8 cellular contexts compared by ENCODE assay signal in the genomic region with DNA sequence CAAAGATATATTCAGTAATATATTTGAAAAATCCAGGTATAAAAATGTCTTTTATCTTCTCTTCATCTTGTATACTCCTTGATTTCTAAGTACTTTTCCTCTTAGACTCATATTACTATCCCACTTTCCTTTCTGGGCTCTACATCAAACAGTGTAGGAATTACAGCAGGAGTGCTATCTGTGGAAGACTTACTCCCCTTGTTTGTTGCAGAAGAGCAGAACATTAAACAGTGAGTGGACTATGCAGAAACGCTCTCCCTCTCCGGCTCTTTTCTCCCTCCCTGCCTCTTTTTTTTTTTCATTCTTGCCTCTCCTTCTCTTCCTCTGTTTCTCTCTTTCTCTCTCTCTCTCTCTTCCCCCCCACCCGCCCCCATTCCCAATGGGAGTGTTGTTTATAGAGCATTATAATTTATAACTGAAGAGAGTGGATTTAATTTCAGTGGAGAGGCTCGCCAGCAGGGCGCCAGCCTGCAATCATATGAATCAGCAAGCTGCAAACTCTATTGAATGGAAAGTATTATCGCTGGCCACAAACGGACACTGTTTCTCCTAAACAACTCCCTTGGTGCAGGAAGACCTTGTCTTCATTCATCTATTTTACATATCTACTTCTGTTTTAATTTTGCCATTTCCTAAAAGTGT.
DNase-seq lines count a peak whose midpoint lies in the region; ATAC-seq and TF ChIP-seq lines count a peak whose summit lies in the region.

No MANE protein-coding gene starts in this region.

- POLR2A ChIA-PET in BJ (lab: Charles Lee) = no interaction called here

- no peaks in the 10 kb centered on the region for H3K27me3 ChIP-seq in BJ (ENCODE audit: control insufficient read depth, insufficient read depth, low read length)
- no peaks in the 10 kb centered on the region for H3K27me3 ChIP-seq in ascending aorta
- H3K27me3 ChIP-seq in prostate gland (replicated peaks; ENCODE audit: insufficient read depth) = no peaks in the 10 kb centered on the region

- ATAC-seq in HG02642 (IDR thresholded peaks at IDR 0.05; ENCODE audit: poor library complexity, unreplicated experiment) = no peak

- TF ChIP-seq CTCF in BJ (IDR thresholded peaks at IDR 0.05; ENCODE audit: insufficient read depth, low read depth, low read length) (peak; percentile 32; the same call in 1 of the 2 replicates), ascending aorta (IDR thresholded peaks at IDR 0.05) (no peak), prostate gland (IDR thresholded peaks at IDR 0.05) (no peak)

- intact Hi-C loops in ascending aorta (cut with DNase I) = no loop called here
- intact Hi-C loops in prostate gland (cut with DNase I) = loop anchor here (10.0 kb wide), 3 partner anchors 47 to 237 kb away; a partner anchor contains a TSS

- H3K27ac ChIP-seq in ascending aorta = no peak overlapping the region
- H3K27ac ChIP-seq in prostate gland = no peak overlapping the region

- CTCF ChIA-PET in BJ (lab: Yijun Ruan, JAX) = interaction anchor here (1.0 kb wide), 1 partner anchor 28 kb away, joined by 3 read pairs; no protein-coding TSS in a partner anchor

- H3K4me3 ChIP-seq in BJ (ENCODE audit: low read depth, low read length) = no peak overlapping the region
- peak overlapping the region; percentile 8 to 36 for H3K4me3 ChIP-seq in ascending aorta
- H3K4me3 ChIP-seq in prostate gland = peak overlapping the region in 1 of 2 donors; percentile 14

- H3K36me3 ChIP-seq in BJ (ENCODE audit: control insufficient read depth, insufficient read depth, low read length) = no peaks in the 10 kb centered on the region
- no peaks in the 10 kb centered on the region for H3K36me3 ChIP-seq in ascending aorta
- no peaks in the 10 kb centered on the region for H3K36me3 ChIP-seq in prostate gland

- no peak for TF ChIP-seq POLR2A in prostate gland (IDR thresholded peaks at IDR 0.05)

- WGBS in prostate gland = 22% methylated on average over 7 of the region's 7 CpGs

- no peaks in the 10 kb centered on the region for H3K9me3 ChIP-seq in ascending aorta
- no peaks in the 10 kb centered on the region for H3K9me3 ChIP-seq in prostate gland

- DNase-seq in BJ (ENCODE audit: low read depth) (no peak), NCI-H146 (lab: John Stamatoyannopoulos, UW) (peak; percentile 58), ascending aorta (ENCODE audit: low spot score in 2 of 2) (no peak), medulla oblongata (ENCODE audit: extremely low spot score) (peak; percentile 73), T-helper 1 cell (no peak), prostate gland (ENCODE audit: low spot score) (no peak)
- DNase-seq in stimulated activated CD4-positive, alpha-beta T cell treated with anti-CD3 and anti-CD28 coated beads, Interleukin-2, amount 100 ng/mL, for 24 hours = no peak

- no peaks in the 10 kb centered on the region for H3K4me1 ChIP-seq in ascending aorta
- H3K4me1 ChIP-seq in prostate gland (replicated peaks) = no peaks in the 10 kb centered on the region

Comparison
In these comparisons a context has a peak if more than half of its experiments do, and no peak if none do; other contexts are left out.
1. DNase-seq: peak in NCI-H146 (single experiment) and medulla oblongata (single experiment); none in BJ (single experiment), ascending aorta (0 of 2), T-helper 1 cell (0 of 5), prostate gland (single experiment) and stimulated activated CD4-positive, alpha-beta T cell treated with anti-CD3 and anti-CD28 coated beads, Interleukin-2, amount 100 ng/mL, for 24 hours (0 of 2).